Comparison of ENCODE assay signal across 1 cellular context in the genomic region with DNA sequence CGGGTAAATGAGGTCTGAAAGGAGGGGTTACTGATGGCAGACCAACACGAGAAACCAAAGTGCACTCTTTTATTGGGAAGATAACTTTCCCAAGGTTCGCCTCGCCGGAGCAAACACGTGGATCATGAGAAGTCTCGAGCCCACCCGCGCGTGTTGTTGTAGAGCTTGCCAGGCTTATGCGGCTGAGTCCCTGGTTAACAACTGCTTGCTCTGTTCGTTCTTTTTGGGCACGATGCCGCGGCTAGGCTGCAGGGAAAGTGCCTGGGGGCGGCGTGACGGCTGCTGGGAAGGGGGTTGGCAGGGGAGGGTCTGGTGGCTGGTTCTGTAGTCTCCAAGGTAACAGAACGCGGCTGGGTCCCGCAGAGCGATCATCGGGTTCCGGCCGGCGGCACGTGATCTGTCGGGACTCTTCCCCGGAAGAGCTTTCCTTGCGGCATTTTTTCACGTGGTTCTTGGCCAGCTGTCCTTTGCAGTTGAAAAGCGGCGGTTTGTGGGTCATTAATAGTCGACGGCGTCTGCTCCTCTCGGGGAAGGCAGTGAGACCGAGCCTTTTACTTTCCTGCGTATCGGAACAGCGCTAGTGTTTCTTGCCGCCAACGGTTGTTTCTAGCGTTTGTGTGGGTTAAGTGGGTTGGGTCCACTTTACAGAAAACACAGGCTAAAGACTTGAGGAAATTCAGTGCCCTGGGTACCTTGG.
TF ChIP-seq lines count a peak whose summit lies in the region.

No MANE protein-coding gene starts in this region.

TF ChIP-seq in GM12878, 131 proteins besides CTCF, POLR2A, EP300 and RAD21 (continued from another document):
- TF ChIP-seq, protein P1, sequence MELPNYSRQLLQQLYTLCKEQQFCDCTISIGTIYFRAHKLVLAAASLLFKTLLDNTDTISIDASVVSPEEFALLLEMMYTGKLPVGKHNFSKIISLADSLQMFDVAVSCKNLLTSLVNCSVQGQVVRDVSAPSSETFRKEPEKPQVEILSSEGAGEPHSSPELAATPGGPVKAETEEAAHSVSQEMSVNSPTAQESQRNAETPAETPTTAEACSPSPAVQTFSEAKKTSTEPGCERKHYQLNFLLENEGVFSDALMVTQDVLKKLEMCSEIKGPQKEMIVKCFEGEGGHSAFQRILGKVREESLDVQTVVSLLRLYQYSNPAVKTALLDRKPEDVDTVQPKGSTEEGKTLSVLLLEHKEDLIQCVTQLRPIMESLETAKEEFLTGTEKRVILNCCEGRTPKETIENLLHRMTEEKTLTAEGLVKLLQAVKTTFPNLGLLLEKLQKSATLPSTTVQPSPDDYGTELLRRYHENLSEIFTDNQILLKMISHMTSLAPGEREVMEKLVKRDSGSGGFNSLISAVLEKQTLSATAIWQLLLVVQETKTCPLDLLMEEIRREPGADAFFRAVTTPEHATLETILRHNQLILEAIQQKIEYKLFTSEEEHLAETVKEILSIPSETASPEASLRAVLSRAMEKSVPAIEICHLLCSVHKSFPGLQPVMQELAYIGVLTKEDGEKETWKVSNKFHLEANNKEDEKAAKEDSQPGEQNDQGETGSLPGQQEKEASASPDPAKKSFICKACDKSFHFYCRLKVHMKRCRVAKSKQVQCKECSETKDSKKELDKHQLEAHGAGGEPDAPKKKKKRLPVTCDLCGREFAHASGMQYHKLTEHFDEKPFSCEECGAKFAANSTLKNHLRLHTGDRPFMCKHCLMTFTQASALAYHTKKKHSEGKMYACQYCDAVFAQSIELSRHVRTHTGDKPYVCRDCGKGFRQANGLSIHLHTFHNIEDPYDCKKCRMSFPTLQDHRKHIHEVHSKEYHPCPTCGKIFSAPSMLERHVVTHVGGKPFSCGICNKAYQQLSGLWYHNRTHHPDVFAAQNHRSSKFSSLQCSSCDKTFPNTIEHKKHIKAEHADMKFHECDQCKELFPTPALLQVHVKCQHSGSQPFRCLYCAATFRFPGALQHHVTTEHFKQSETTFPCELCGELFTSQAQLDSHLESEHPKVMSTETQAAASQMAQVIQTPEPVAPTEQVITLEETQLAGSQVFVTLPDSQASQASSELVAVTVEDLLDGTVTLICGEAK (IDR thresholded peaks at IDR 0.05; ENCODE audit: borderline replicate concordance), result peak; percentile 45; the same call in 1 of the 2 replicates
- TF ChIP-seq, protein P2, sequence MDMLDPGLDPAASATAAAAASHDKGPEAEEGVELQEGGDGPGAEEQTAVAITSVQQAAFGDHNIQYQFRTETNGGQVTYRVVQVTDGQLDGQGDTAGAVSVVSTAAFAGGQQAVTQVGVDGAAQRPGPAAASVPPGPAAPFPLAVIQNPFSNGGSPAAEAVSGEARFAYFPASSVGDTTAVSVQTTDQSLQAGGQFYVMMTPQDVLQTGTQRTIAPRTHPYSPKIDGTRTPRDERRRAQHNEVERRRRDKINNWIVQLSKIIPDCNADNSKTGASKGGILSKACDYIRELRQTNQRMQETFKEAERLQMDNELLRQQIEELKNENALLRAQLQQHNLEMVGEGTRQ (IDR thresholded peaks at IDR 0.05; ENCODE audit: borderline replicate concordance, low read depth, low read length), result peak; percentile 90
- TF ChIP-seq RUNX3 (IDR thresholded peaks at IDR 0.05; ENCODE audit: low read length) (peak; percentile 83), CREM (IDR thresholded peaks at IDR 0.05; ENCODE audit: low read depth) (peak; percentile 56), SREBF1 (IDR thresholded peaks at IDR 0.05; ENCODE audit: low read length) (no peak), BHLHE40 (IDR thresholded peaks at IDR 0.05; ENCODE audit: borderline replicate concordance in 1 of 2, low read depth in 2 of 2, low read length in 1 of 2) (peak; percentile 94 to 96), SREBF2 (IDR thresholded peaks at IDR 0.05; ENCODE audit: low read length) (no peak), NR2C1 (IDR thresholded peaks at IDR 0.05) (peak; percentile 81), MYB (IDR thresholded peaks at IDR 0.05; ENCODE audit: borderline replicate concordance, low read depth, low read length) (peak; percentile 89), FOXM1 (IDR thresholded peaks at IDR 0.05; ENCODE audit: low read depth, low read length) (0 out of 2 replicates have a peak, but pooled peaks have one; percentile 29), SUPT20H (IDR thresholded peaks at IDR 0.05; ENCODE audit: borderline replicate concordance, control insufficient read depth, low read depth, low read length) (no peak), GABPA (IDR thresholded peaks at IDR 0.05; ENCODE audit: low read depth) (peak; percentile 60; the same call in 1 of the 2 replicates), MTA2 (IDR thresholded peaks at IDR 0.05; ENCODE audit: low read depth) (peak; percentile 25; the same call in 1 of the 2 replicates)
